In genomic region chr4:56531149-56531770, GRCh38 we compare ENCODE assay signal across 1 cellular context.
TF ChIP-seq lines count a peak whose summit lies in the region.

No MANE protein-coding gene starts in this region.

TF ChIP-seq in IMR-90, 13 proteins besides CTCF, POLR2A, EP300 and RAD21:
- TF ChIP-seq BHLHE40 (IDR thresholded peaks at IDR 0.05; ENCODE audit: low read depth, low read length) (no peak), CHD1 (IDR thresholded peaks at IDR 0.05; ENCODE audit: low read depth, low read length) (no peak), MAZ (IDR thresholded peaks at IDR 0.05; ENCODE audit: borderline replicate concordance, low read depth, low read length) (no peak), NFE2L2 (IDR thresholded peaks at IDR 0.05; ENCODE audit: low read depth, low read length) (no peak), SMC3 (IDR thresholded peaks at IDR 0.05; ENCODE audit: low read depth, low read length) (no peak), RFX5 (IDR thresholded peaks at IDR 0.05; ENCODE audit: low read depth, low read length) (no peak), MAFK (IDR thresholded peaks at IDR 0.05; ENCODE audit: low read depth, low read length) (no peak), FOS (IDR thresholded peaks at IDR 0.05; ENCODE audit: low read depth, low read length) (no peak), RCOR1 (IDR thresholded peaks at IDR 0.05; ENCODE audit: insufficient replicate concordance, low read length) (no peak), USF2 (IDR thresholded peaks at IDR 0.05; ENCODE audit: low read depth, low read length) (no peak), MXI1 (IDR thresholded peaks at IDR 0.05; ENCODE audit: borderline replicate concordance, low read depth, low read length) (no peak), CEBPB (IDR thresholded peaks at IDR 0.05; ENCODE audit: low read depth, low read length) (no peak), ELK1 (IDR thresholded peaks at IDR 0.05; ENCODE audit: borderline replicate concordance, low read depth, low read length) (no peak)
TF ChIP-seq in IMR-90: peak in this region for 0.
